30 cellular contexts compared by ENCODE assay signal in genomic region chr22:27833803-27834202, GRCh38.
"Had no signal": no experiment of that assay in that cellular context is flagged by ENCODE, and none has a peak within 500 bp of the region (broad histone marks: within the 10 kb centered on the region; RNA-seq: fewer than 3 reads in every experiment).

No MANE protein-coding gene starts in this region.

- DNase-seq: colonic mucosa; cortex of kidney; effector CD8-positive, alpha-beta T cell; effector memory CD8-positive, alpha-beta T cell; endodermal cell; erythroblast; esophagus squamous epithelium; foreskin fibroblast; foreskin melanocyte; gastrocnemius medialis; glutamatergic neuron; head of caudate nucleus; heart right ventricle; hippocampal formation; left cardiac atrium; left lung; left ventricle myocardium superior; mammary epithelial cell; mesendoderm; mucosa of descending colon; naive B cell had no signal

- H3K9me3 Mint-ChIP-seq: dendritic cell treated with granulocyte-macrophage colony-stimulating factor and Interleukin-4, amounts not matched to agents 40 ng/mL and 50 ng/mL, for 4 days had no signal

- H3K4me1 ChIP-seq: colonic mucosa, gastrocnemius medialis, heart right ventricle, left lung had no signal

- H3K27me3 ChIP-seq: colonic mucosa, esophagus squamous epithelium, gastrocnemius medialis, heart right ventricle, left lung had no signal

- H3K27ac Mint-ChIP-seq: dendritic cell treated with granulocyte-macrophage colony-stimulating factor and Interleukin-4, amounts not matched to agents 40 ng/mL and 50 ng/mL, for 4 days; effector memory CD8-positive, alpha-beta T cell; endodermal cell; memory B cell; mesothelial cell of epicardium had no signal

- H3K4me3 ChIP-seq: colonic mucosa, esophagus squamous epithelium, gastrocnemius medialis, heart right ventricle, left lung, lung, mucosa of descending colon had no signal

- H3K4me1 Mint-ChIP-seq: memory B cell had no signal

- H3K9me3 ChIP-seq: colonic mucosa, esophagus squamous epithelium, gastrocnemius medialis, left lung, mucosa of descending colon had no signal

- ATAC-seq: effector memory CD8-positive, alpha-beta T cell; esophagus mucosa; gastrocnemius medialis; heart right ventricle; left cardiac atrium; left lung; left ventricle myocardium superior; mucosa of descending colon had no signal

- H3K27ac ChIP-seq: colonic mucosa, epithelial cell of prostate, esophagus squamous epithelium, gastrocnemius medialis, heart right ventricle, left lung had no signal

- FAIRE-seq: endometrium, islet of Langerhans, keratinocyte had no signal

- H3K4me3 Mint-ChIP-seq: dendritic cell treated with granulocyte-macrophage colony-stimulating factor and Interleukin-4, amounts not matched to agents 40 ng/mL and 50 ng/mL, for 4 days; effector memory CD8-positive, alpha-beta T cell; endodermal cell; memory B cell; mesothelial cell of epicardium; naive B cell had no signal

- H3K36me3 ChIP-seq: colonic mucosa, esophagus squamous epithelium, gastrocnemius medialis, heart right ventricle, left lung had no signal

- H3K27me3 Mint-ChIP-seq: dendritic cell treated with granulocyte-macrophage colony-stimulating factor and Interleukin-4, amounts not matched to agents 40 ng/mL and 50 ng/mL, for 4 days; effector memory CD8-positive, alpha-beta T cell; memory B cell; naive B cell had no signal
